Comparison of ENCODE assay signal across 24 cellular contexts in genomic region chr7:149832332-149833041, GRCh38. TPM values are rescaled to one million over a fixed set of nuclear protein-coding genes. Genes with fewer than 3 reads are reported as not detected.
"Had no signal": no experiment of that assay in that cellular context is flagged by ENCODE, and none has a peak within 500 bp of the region (broad histone marks: within the 10 kb centered on the region; RNA-seq: fewer than 3 reads in every experiment).

No MANE protein-coding gene starts in this region.

- H3K9ac ChIP-seq: neural progenitor cell, parathyroid adenoma had no signal

- H2AFZ ChIP-seq: parathyroid adenoma had no signal

- H3K4me1 ChIP-seq: parathyroid adenoma, transverse colon had no signal

- H3K4me3 ChIP-seq: gastroesophageal sphincter, neural progenitor cell, transverse colon had no signal

- H3K9me3 ChIP-seq: gastroesophageal sphincter, transverse colon had no signal

- DNase-seq: activated CD4-positive, alpha-beta T cell treated with anti-CD3 and anti-CD28 coated beads, Interleukin-2, amount 10 ng/mL, durations not matched to agents 24 days and 14 days; activated CD4-positive, CD25-positive, alpha-beta regulatory T cell; activated CD8-positive, alpha-beta T cell treated with anti-CD3 and anti-CD28 coated beads, Interleukin-2, amount 10 ng/mL, durations not matched to agents 7 days and 5 days; activated naive CD4-positive, alpha-beta T cell; activated naive CD8-positive, alpha-beta T cell treated with anti-CD3 and anti-CD28 coated beads, Interleukin-2, amount 10 ng/mL, durations not matched to agents 7 days and 5 days; effector memory CD8-positive, alpha-beta T cell; left colon; mammary epithelial cell; naive B cell; stimulated activated CD4-positive, alpha-beta T cell treated with anti-CD3 and anti-CD28 coated beads, Interleukin-15, amount 100 ng/mL, for 24 hours; stimulated activated CD4-positive, alpha-beta T cell treated with anti-CD3 and anti-CD28 coated beads, Interleukin-4, amount 100 ng/mL, for 1 hour; stimulated activated naive CD4-positive, alpha-beta T cell; substantia nigra; transverse colon had no signal

- H3K4me3 Mint-ChIP-seq: activated CD4-positive, alpha-beta T cell treated with anti-CD3 and anti-CD28 coated beads, Interleukin-2, amount 10 ng/mL, durations not matched to agents 24 days and 14 days; activated CD8-positive, alpha-beta T cell treated with anti-CD3 and anti-CD28 coated beads, Interleukin-2, amount 10 ng/mL, durations not matched to agents 7 days and 5 days; activated naive CD8-positive, alpha-beta T cell treated with anti-CD3 and anti-CD28 coated beads, Interleukin-2, amount 10 ng/mL, durations not matched to agents 7 days and 5 days; activated T-helper 1 cell treated with anti-CD3 and anti-CD28 coated beads, Interleukin-12 subunit alpha, Interleukin-12 subunit beta, Interleukin-2, Interleukin-4 antibody, amounts not matched to agents 30 ng/mL and 10 ng/mL and 1 ng/mL, durations not matched to agents 14 hours and 24 hours and 36 hours; brain; central memory CD8-positive, alpha-beta T cell; dendritic cell treated with granulocyte-macrophage colony-stimulating factor and Interleukin-4, amounts not matched to agents 40 ng/mL and 50 ng/mL, for 4 days; effector memory CD8-positive, alpha-beta T cell; naive B cell had no signal

- H3K79me2 ChIP-seq: parathyroid adenoma had no signal

- FAIRE-seq: TTC549 had no signal

- H3K36me3 ChIP-seq: gastroesophageal sphincter, neural progenitor cell, transverse colon had no signal

- ATAC-seq: activated CD8-positive, alpha-beta T cell treated with anti-CD3 and anti-CD28 coated beads, Interleukin-2, amount 10 ng/mL, durations not matched to agents 7 days and 5 days; effector memory CD8-positive, alpha-beta T cell; gastroesophageal sphincter; left colon had no signal

- H3K27ac ChIP-seq: epithelial cell of prostate, gastroesophageal sphincter, neural progenitor cell, parathyroid adenoma, transverse colon had no signal

- H3K36me3 Mint-ChIP-seq: activated naive CD8-positive, alpha-beta T cell treated with anti-CD3 and anti-CD28 coated beads, Interleukin-2, amount 10 ng/mL, durations not matched to agents 7 days and 5 days; brain; naive B cell; neural progenitor cell had no signal

- H3K27ac Mint-ChIP-seq: activated CD4-positive, alpha-beta T cell treated with anti-CD3 and anti-CD28 coated beads, Interleukin-2, amount 10 ng/mL, durations not matched to agents 24 days and 14 days; activated CD8-positive, alpha-beta T cell treated with anti-CD3 and anti-CD28 coated beads, Interleukin-2, amount 10 ng/mL, durations not matched to agents 7 days and 5 days; activated naive CD8-positive, alpha-beta T cell treated with anti-CD3 and anti-CD28 coated beads, Interleukin-2, amount 10 ng/mL, durations not matched to agents 7 days and 5 days; activated T-helper 1 cell treated with anti-CD3 and anti-CD28 coated beads, Interleukin-12 subunit alpha, Interleukin-12 subunit beta, Interleukin-2, Interleukin-4 antibody, amounts not matched to agents 30 ng/mL and 10 ng/mL and 1 ng/mL, durations not matched to agents 14 hours and 24 hours and 36 hours; dendritic cell treated with granulocyte-macrophage colony-stimulating factor and Interleukin-4, amounts not matched to agents 40 ng/mL and 50 ng/mL, for 4 days; effector memory CD8-positive, alpha-beta T cell; naive B cell had no signal

- H3K9me3 Mint-ChIP-seq: activated CD4-positive, alpha-beta T cell treated with anti-CD3 and anti-CD28 coated beads, Interleukin-2, amount 10 ng/mL, durations not matched to agents 24 days and 14 days; activated naive CD8-positive, alpha-beta T cell treated with anti-CD3 and anti-CD28 coated beads, Interleukin-2, amount 10 ng/mL, durations not matched to agents 7 days and 5 days; activated T-helper 1 cell treated with anti-CD3 and anti-CD28 coated beads, Interleukin-12 subunit alpha, Interleukin-12 subunit beta, Interleukin-2, Interleukin-4 antibody, amounts not matched to agents 30 ng/mL and 10 ng/mL and 1 ng/mL, durations not matched to agents 14 hours and 24 hours and 36 hours; brain; central memory CD8-positive, alpha-beta T cell; dendritic cell treated with granulocyte-macrophage colony-stimulating factor and Interleukin-4, amounts not matched to agents 40 ng/mL and 50 ng/mL, for 4 days; effector memory CD8-positive, alpha-beta T cell; naive B cell; neural progenitor cell had no signal

RNA-seq across cellular contexts. Expression of gene ZNF467, which starts 59.1 kb away (rescaled TPM):
- total RNA-seq: T-helper 2 cell treated with Interferon-gamma antibody and Interleukin-4, amounts not matched to agents 100 ng/mL and 5 ng/mL, for 36 hours had no signal
